1 cellular context compared by ENCODE assay signal in genomic region chr1:198623920-198624647, GRCh38.
TF ChIP-seq lines count a peak whose summit lies in the region.

No MANE protein-coding gene starts in this region.

TF ChIP-seq in GM23338, 12 proteins besides CTCF, POLR2A, EP300 and RAD21 (continued from another document):
- TF ChIP-seq ZNF462 (CRISPR knock-in tag; IDR thresholded peaks at IDR 0.05), result no peak
